In genomic region chr3:100535610-100535943, GRCh38 we compare ENCODE assay signal across 2 cellular contexts.
A peak's percentile ranks its signal among the peaks of the same experiment; 100 is the strongest.
TF ChIP-seq lines count a peak whose summit lies in the region.

No MANE protein-coding gene starts in this region.

TF ChIP-seq in liver, 16 proteins besides CTCF, POLR2A, EP300 and RAD21:
- TF ChIP-seq REST (IDR thresholded peaks at IDR 0.05) (peak; percentile 10), SP1 (IDR thresholded peaks at IDR 0.05) (peak; percentile 34), HNF4A (conservative IDR thresholded peaks at IDR 0.05) (peak in 1 of 2 donors; percentile 8), EGR1 (IDR thresholded peaks at IDR 0.05; ENCODE audit: low read depth in 2 of 2) (no peak), HNF4G (IDR thresholded peaks at IDR 0.05) (no peak), NR2F2 (IDR thresholded peaks at IDR 0.05) (peak; percentile 1), RXRA (IDR thresholded peaks at IDR 0.05) (peak in 1 of 2 donors; percentile 18)

TF ChIP-seq in HepG2, 621 proteins besides CTCF, POLR2A, EP300 and RAD21:
- TF ChIP-seq TFDP2 (CRISPR knock-in tag; IDR thresholded peaks at IDR 0.05) (no peak), ZNF784 (CRISPR knock-in tag; IDR thresholded peaks at IDR 0.05; ENCODE audit: borderline replicate concordance) (no peak), ZNF672 (CRISPR knock-in tag; IDR thresholded peaks at IDR 0.05) (no peak), ZNF234 (CRISPR knock-in tag; conservative IDR thresholded peaks at IDR 0.05) (no peak), ZSCAN31 (CRISPR knock-in tag; IDR thresholded peaks at IDR 0.05; ENCODE audit: low read depth) (no peak), PHB2 (IDR thresholded peaks at IDR 0.05; ENCODE audit: partially characterized antibody) (no peak)
